1 cellular context compared by ENCODE assay signal in genomic region chr10:70331486-70332268, GRCh38.
TF ChIP-seq lines count a peak whose summit lies in the region.

No MANE protein-coding gene starts in this region.

TF ChIP-seq in GM23338, 12 proteins besides CTCF, POLR2A, EP300 and RAD21 (continued from another document):
- TF ChIP-seq CREB1 (CRISPR knock-in tag; IDR thresholded peaks at IDR 0.05; ENCODE audit: low read depth) = no peak
